In genomic region chr6:2809015-2809414, GRCh38 we compare ENCODE assay signal across 14 cellular contexts. TPM values are rescaled to one million over a fixed set of nuclear protein-coding genes. Genes with fewer than 3 reads are reported as not detected.
DNase-seq lines count a peak whose midpoint lies in the region; FAIRE-seq and TF ChIP-seq lines count a peak whose summit lies in the region.
"Had no signal": no experiment of that assay in that cellular context is flagged by ENCODE, and none has a peak within 500 bp of the region (broad histone marks: within the 10 kb centered on the region; RNA-seq: fewer than 3 reads in every experiment).

No MANE protein-coding gene starts in this region.

- dilution Hi-C loops in keratinocyte (cut with MboI; ENCODE audit: extremely low pct_ligation_motif_present, low sequenced_read_pairs): no loop called here

- H3K4me1 Mint-ChIP-seq in endothelial cell (ENCODE audit: unreplicated experiment) (peaks cover 52% of the 10 kb centered on the region), nephron progenitor cell (peaks cover 37% of the 10 kb centered on the region)
- H3K4me1 Mint-ChIP-seq in activated CD4-positive, alpha-beta T cell treated with anti-CD3 and anti-CD28 coated beads, Interleukin-2, amount 10 ng/mL, durations not matched to agents 7 days and 5 days: peaks cover 17% of the 10 kb centered on the region

- peaks cover 37% of the 10 kb centered on the region for H3K4me1 ChIP-seq in PC-9 (replicated peaks; ENCODE audit: insufficient read depth)
- peaks cover 34% of the 10 kb centered on the region for H3K4me1 ChIP-seq in keratinocyte (ENCODE audit: control insufficient read depth, extremely low read depth, insufficient read depth, low read length)

- CTCF ChIA-PET in PC-9 (lab: Charles Lee): no interaction called here
- CTCF ChIA-PET in activated CD4-positive, alpha-beta T cell treated with anti-CD3 and anti-CD28 coated beads, Interleukin-2, amount 10 ng/mL, durations not matched to agents 7 days and 5 days (lab: Charles Lee): interaction anchor here (0.5 to 1.4 kb wide), 4 partner anchors 12 to 111 kb away, joined by 3 to 4 read pairs (median 3); no protein-coding TSS in a partner anchor

- H3K9me3 ChIP-seq in PC-9 (ENCODE audit: insufficient read depth, low read depth) (no peaks in the 10 kb centered on the region), keratinocyte (ENCODE audit: control insufficient read depth, low read depth, low read length) (no peaks in the 10 kb centered on the region)
- H3K9me3 ChIP-seq: SJCRH30 had no signal

- H3K9me1 ChIP-seq in keratinocyte (ENCODE audit: control insufficient read depth, extremely low read depth, insufficient read depth, low read length): no peaks in the 10 kb centered on the region

- H3K9me3 Mint-ChIP-seq in endothelial cell (ENCODE audit: unreplicated experiment) (no peaks in the 10 kb centered on the region), nephron progenitor cell (peaks cover 3% of the 10 kb centered on the region)
- peaks cover 2% of the 10 kb centered on the region for H3K9me3 Mint-ChIP-seq in activated CD4-positive, alpha-beta T cell treated with anti-CD3 and anti-CD28 coated beads, Interleukin-2, amount 10 ng/mL, durations not matched to agents 7 days and 5 days

- H3K4me3 ChIP-seq in PC-9: peak overlapping the region; percentile 34; the same call in 1 of the 2 replicates
- no peak overlapping the region for H3K4me3 ChIP-seq in keratinocyte (ENCODE audit: control insufficient read depth in 2 of 3, extremely low read depth in 1 of 3, insufficient read depth in 2 of 3, low read depth in 1 of 3, low read length in 3 of 3)
- H3K4me3 ChIP-seq: GM23248, SJCRH30 had no signal

- H3K27ac Mint-ChIP-seq in endothelial cell (ENCODE audit: unreplicated experiment): peak overlapping the region; percentile 45
- no peak overlapping the region for H3K27ac Mint-ChIP-seq in activated CD4-positive, alpha-beta T cell treated with anti-CD3 and anti-CD28 coated beads, Interleukin-2, amount 10 ng/mL, durations not matched to agents 7 days and 5 days
- H3K27ac Mint-ChIP-seq in nephron progenitor cell: no peak overlapping the region
- H3K27ac Mint-ChIP-seq: CD4-positive, CD25-positive, alpha-beta regulatory T cell had no signal

- H3K27me3 Mint-ChIP-seq in endothelial cell (ENCODE audit: unreplicated experiment) (peaks cover 3% of the 10 kb centered on the region), nephron progenitor cell (ENCODE audit: low read depth, poor library complexity) (peaks cover 3% of the 10 kb centered on the region)
- no peaks in the 10 kb centered on the region for H3K27me3 Mint-ChIP-seq in activated CD4-positive, alpha-beta T cell treated with anti-CD3 and anti-CD28 coated beads, Interleukin-2, amount 10 ng/mL, durations not matched to agents 7 days and 5 days
- H3K27me3 Mint-ChIP-seq: CD4-positive, CD25-positive, alpha-beta regulatory T cell had no signal

- H3K27ac ChIP-seq in PC-9 (peak overlapping the region; percentile 99), keratinocyte (ENCODE audit: control insufficient read depth, insufficient read depth, low read length) (peak overlapping the region; percentile 98)
- H3K27ac ChIP-seq: GM23248, SJCRH30 had no signal

- peaks cover 28% of the 10 kb centered on the region for H3F3A ChIP-seq in PC-9 (ENCODE audit: insufficient read depth, low read depth)

- no peaks in the 10 kb centered on the region for H3K9me2 ChIP-seq in PC-9 (ENCODE audit: insufficient read depth)

- no peak for FAIRE-seq in keratinocyte (lab: Jason Lieb, UNC)

- POLR2A ChIA-PET in PC-9 (lab: Charles Lee; ENCODE audit: unreplicated experiment): interaction anchor here (0.6 kb wide), 1 partner anchor 40 kb away, joined by 8 read pairs; no protein-coding TSS in a partner anchor
- POLR2A ChIA-PET in activated CD4-positive, alpha-beta T cell treated with anti-CD3 and anti-CD28 coated beads, Interleukin-2, amount 10 ng/mL, durations not matched to agents 7 days and 5 days (lab: Charles Lee): no interaction called here

- H3K4me2 ChIP-seq in PC-9: peak overlapping the region; percentile 76
- no peak overlapping the region for H3K4me2 ChIP-seq in keratinocyte (ENCODE audit: control insufficient read depth, extremely low read depth, insufficient read depth, low read depth, low read length)

- intact Hi-C loops in PC-9 (cut with micrococcal nuclease; ENCODE audit: unreplicated experiment): no loop called here

- H3K36me3 ChIP-seq in PC-9 (ENCODE audit: low read depth): no peaks in the 10 kb centered on the region
- H3K36me3 ChIP-seq in keratinocyte (ENCODE audit: control insufficient read depth in 2 of 2, extremely low read depth in 1 of 2, insufficient read depth in 2 of 2, low read length in 2 of 2): no peaks in the 10 kb centered on the region
- H3K36me3 ChIP-seq: SJCRH30 had no signal

- no peak for TF ChIP-seq CTCF in PC-9 (conservative IDR thresholded peaks at IDR 0.05)
- no peak for TF ChIP-seq CTCF in endothelial cell (IDR thresholded peaks at IDR 0.05; ENCODE audit: unreplicated experiment)
- no peak for TF ChIP-seq CTCF in keratinocyte (optimal IDR thresholded peaks at IDR 0.05 in 1 of 3, IDR thresholded peaks at IDR 0.05 in 1 of 3, conservative IDR thresholded peaks at IDR 0.05 in 1 of 3; ENCODE audit: extremely low read depth in 1 of 3, insufficient read depth in 2 of 3, low read length in 3 of 3)
- TF ChIP-seq CTCF in nephron progenitor cell (IDR thresholded peaks at IDR 0.05): no peak

- BruUV-seq in PC-9 (replicated peaks; lab: Mats Ljungman, UMichigan): no TSS peak

- no peak overlapping the region for H3K4me3 Mint-ChIP-seq in endothelial cell (ENCODE audit: unreplicated experiment)
- H3K4me3 Mint-ChIP-seq in activated CD4-positive, alpha-beta T cell treated with anti-CD3 and anti-CD28 coated beads, Interleukin-2, amount 10 ng/mL, durations not matched to agents 7 days and 5 days: no peak overlapping the region
- no peak overlapping the region for H3K4me3 Mint-ChIP-seq in nephron progenitor cell
- H3K4me3 Mint-ChIP-seq: CD4-positive, CD25-positive, alpha-beta regulatory T cell had no signal

- H3K9ac ChIP-seq in keratinocyte (ENCODE audit: control insufficient read depth, extremely low read depth, insufficient read depth, low read length): peak overlapping the region; percentile 81
- H3K9ac ChIP-seq: GM23248 had no signal

- H3K27me3 ChIP-seq in PC-9 (ENCODE audit: insufficient read depth, low read depth) (no peaks in the 10 kb centered on the region), keratinocyte (ENCODE audit: control insufficient read depth, extremely low read depth, insufficient read depth, low read length) (no peaks in the 10 kb centered on the region)
- H3K27me3 ChIP-seq: SJCRH30 had no signal

- DNase-seq in PC-9: no peak
- no peak for DNase-seq in endothelial cell (ENCODE audit: low spot score)
- no peak for DNase-seq in keratinocyte (ENCODE audit: low read depth, low spot score)
- peak; percentile 70 for DNase-seq in superior temporal gyrus (ENCODE audit: extremely low spot score)
- DNase-seq in activated CD4-positive, alpha-beta T cell treated with anti-CD3 and anti-CD28 coated beads, Interleukin-2, amount 10 ng/mL, durations not matched to agents 7 days and 5 days: no peak
- no peak for DNase-seq in nephron progenitor cell
- no peak for DNase-seq in HUDEP-2 (lab: John Stamatoyannopoulos, UW; ENCODE audit: unreplicated experiment in 76 of 76)
- DNase-seq: CD4-positive, CD25-positive, alpha-beta regulatory T cell; GF-D8; GM23248; NCI-H2171 treated with DMSO at 0.1 percent for 48 hours; NCI-H510A; RPMI8226; SJCRH30 had no signal

- H2AFZ ChIP-seq in PC-9: no peak overlapping the region
- H2AFZ ChIP-seq in keratinocyte (ENCODE audit: control insufficient read depth, low read length): no peak overlapping the region
- H2AFZ ChIP-seq: GM23248 had no signal

- peaks cover 4% of the 10 kb centered on the region for H3K36me3 Mint-ChIP-seq in endothelial cell (ENCODE audit: low read depth, unreplicated experiment)
- no peaks in the 10 kb centered on the region for H3K36me3 Mint-ChIP-seq in activated CD4-positive, alpha-beta T cell treated with anti-CD3 and anti-CD28 coated beads, Interleukin-2, amount 10 ng/mL, durations not matched to agents 7 days and 5 days (ENCODE audit: low read depth)
- peaks cover 6% of the 10 kb centered on the region for H3K36me3 Mint-ChIP-seq in nephron progenitor cell (ENCODE audit: low read depth)

- H3K79me2 ChIP-seq in PC-9 (ENCODE audit: low read depth): peaks cover 6% of the 10 kb centered on the region; the same call in 1 of the 2 replicates
- H3K79me2 ChIP-seq in keratinocyte (ENCODE audit: control insufficient read depth, insufficient read depth, low read length): no peaks in the 10 kb centered on the region

- H4K20me1 ChIP-seq in PC-9 (ENCODE audit: insufficient read depth) (no peaks in the 10 kb centered on the region), keratinocyte (ENCODE audit: control insufficient read depth, extremely low read depth, insufficient read depth, low read length) (no peaks in the 10 kb centered on the region)

RNA-seq across cellular contexts. Expression of gene SERPINB1, which starts 32.6 kb away (rescaled TPM):
- total RNA-seq in PC-9 (2021) (82.3 and 93.9 TPM in 2 replicates), endothelial cell (ENCODE audit: unreplicated experiment) (16.6 TPM)
- 38.4 to 76.0 TPM (median 71.9 TPM) in 3 replicates for polyA plus RNA-seq in keratinocyte
- polyA plus RNA-seq in keratinocyte (2011; ENCODE audit: low read depth): 13.5 TPM
- polyA plus RNA-seq in keratinocyte (2011; cell fraction: cytosol; rRNA removed): 46.9 and 80.2 TPM in 2 replicates
- polyA plus RNA-seq in keratinocyte (2011; cell fraction: nucleus; rRNA removed): 31.5 and 46.9 TPM in 2 replicates
- polyA plus RNA-seq in keratinocyte (2012; ENCODE audit: low replicate concordance): 8.0 and 64.9 TPM in 2 replicates
- polyA minus RNA-seq in keratinocyte: 9.1 to 34.9 TPM (median 24.7 TPM) in 3 replicates
- 33.0 TPM for polyA minus RNA-seq in keratinocyte (2011; cell fraction: cytosol; rRNA and poly(A)+ RNA removed)
- 11.6 and 16.4 TPM in 2 replicates for polyA minus RNA-seq in keratinocyte (2011; cell fraction: nucleus; rRNA and poly(A)+ RNA removed)
- total RNA-seq in activated CD4-positive, alpha-beta T cell treated with anti-CD3 and anti-CD28 coated beads, Interleukin-2, amount 10 ng/mL, durations not matched to agents 7 days and 5 days: 10 to 100 TPM; 62.8 to 72.8 TPM

RNA-seq across cellular contexts. Expression of gene WRNIP1, which starts 43.8 kb away (rescaled TPM):
- 61.4 and 69.5 TPM in 2 replicates for total RNA-seq in PC-9 (2021)
- 48.6 TPM for total RNA-seq in endothelial cell (ENCODE audit: unreplicated experiment)
- 52.3 to 55.1 TPM (median 54.6 TPM) in 3 replicates for polyA plus RNA-seq in keratinocyte
- polyA plus RNA-seq in keratinocyte (2011; ENCODE audit: low read depth): 47.0 TPM
- 40.7 and 50.1 TPM in 2 replicates for polyA plus RNA-seq in keratinocyte (2011; cell fraction: cytosol; rRNA removed)
- polyA plus RNA-seq in keratinocyte (2011; cell fraction: nucleus; rRNA removed): 64.8 and 66.7 TPM in 2 replicates
- 38.4 and 45.5 TPM in 2 replicates for polyA plus RNA-seq in keratinocyte (2012; ENCODE audit: low replicate concordance)
- polyA minus RNA-seq in keratinocyte: 38.9 to 48.4 TPM (median 45.6 TPM) in 3 replicates
- polyA minus RNA-seq in keratinocyte (2011; cell fraction: cytosol; rRNA and poly(A)+ RNA removed): 28.0 TPM
- 26.2 and 31.6 TPM in 2 replicates for polyA minus RNA-seq in keratinocyte (2011; cell fraction: nucleus; rRNA and poly(A)+ RNA removed)
- 10 to 100 TPM; 48.0 to 50.5 TPM for total RNA-seq in activated CD4-positive, alpha-beta T cell treated with anti-CD3 and anti-CD28 coated beads, Interleukin-2, amount 10 ng/mL, durations not matched to agents 7 days and 5 days

RNA-seq across cellular contexts. Expression of gene MYLK4, which starts 58.3 kb away (rescaled TPM):
- total RNA-seq in PC-9 (2021) (1.1 and 1.6 TPM in 2 replicates), endothelial cell (ENCODE audit: unreplicated experiment) (0.97 TPM)
- polyA plus RNA-seq in keratinocyte: 0.22 to 0.31 TPM (median 0.31 TPM) in 3 replicates
- 0.07 TPM for polyA plus RNA-seq in keratinocyte (2011; ENCODE audit: low read depth)
- polyA plus RNA-seq in keratinocyte (2011; cell fraction: cytosol; rRNA removed): 0.10 and 0.19 TPM in 2 replicates
- 0.92 and 1.1 TPM in 2 replicates for polyA plus RNA-seq in keratinocyte (2011; cell fraction: nucleus; rRNA removed)
- 0.08 and 0.11 TPM in 2 replicates for polyA plus RNA-seq in keratinocyte (2012; ENCODE audit: low replicate concordance)
- polyA minus RNA-seq in keratinocyte: 0.07 to 0.32 TPM in 2 of 3 replicates, not detected in the other
- not detected for polyA minus RNA-seq in keratinocyte (2011; cell fraction: cytosol; rRNA and poly(A)+ RNA removed)
- 0.11 and 0.54 TPM in 2 replicates for polyA minus RNA-seq in keratinocyte (2011; cell fraction: nucleus; rRNA and poly(A)+ RNA removed)
- under 1 TPM; 0.62 to 0.69 TPM for total RNA-seq in activated CD4-positive, alpha-beta T cell treated with anti-CD3 and anti-CD28 coated beads, Interleukin-2, amount 10 ng/mL, durations not matched to agents 7 days and 5 days
